In genomic region chr1:185348296-185348695, GRCh38 we compare ENCODE assay signal across 25 cellular contexts.
"Had no signal": no experiment of that assay in that cellular context is flagged by ENCODE, and none has a peak within 500 bp of the region (broad histone marks: within the 10 kb centered on the region; RNA-seq: fewer than 3 reads in every experiment).

No MANE protein-coding gene starts in this region.

- H3K4me3 Mint-ChIP-seq: dendritic cell treated with granulocyte-macrophage colony-stimulating factor and Interleukin-4, amounts not matched to agents 40 ng/mL and 50 ng/mL, for 4 days; effector memory CD8-positive, alpha-beta T cell; endodermal cell had no signal

- H3K27ac ChIP-seq: colonic mucosa, epithelial cell of prostate, esophagus squamous epithelium, gastrocnemius medialis, heart right ventricle, left lung, lower lobe of right lung had no signal

- H3K27ac Mint-ChIP-seq: endodermal cell had no signal

- H3K27me3 ChIP-seq: colonic mucosa, esophagus squamous epithelium, gastrocnemius medialis, heart right ventricle, left lung had no signal

- H3K36me3 ChIP-seq: colonic mucosa, esophagus squamous epithelium, gastrocnemius medialis, heart right ventricle, left lung, lower lobe of right lung had no signal

- ATAC-seq: effector memory CD8-positive, alpha-beta T cell; esophagus mucosa; gastrocnemius medialis; heart right ventricle; left cardiac atrium; left lung; left ventricle myocardium superior; lower lobe of right lung had no signal

- FAIRE-seq: endometrium, keratinocyte had no signal

- H3K4me3 ChIP-seq: colonic mucosa, esophagus squamous epithelium, gastrocnemius medialis, heart right ventricle, left lung, lower lobe of right lung had no signal

- H3K27me3 Mint-ChIP-seq: dendritic cell treated with granulocyte-macrophage colony-stimulating factor and Interleukin-4, amounts not matched to agents 40 ng/mL and 50 ng/mL, for 4 days; effector memory CD8-positive, alpha-beta T cell had no signal

- H3K4me1 ChIP-seq: colonic mucosa, lower lobe of right lung had no signal

- H3K9me3 ChIP-seq: colonic mucosa, esophagus squamous epithelium, gastrocnemius medialis, heart right ventricle, left lung, lower lobe of right lung had no signal

- H3K9me3 Mint-ChIP-seq: dendritic cell treated with granulocyte-macrophage colony-stimulating factor and Interleukin-4, amounts not matched to agents 40 ng/mL and 50 ng/mL, for 4 days; effector memory CD8-positive, alpha-beta T cell; endodermal cell had no signal

- DNase-seq: colonic mucosa; cortex of kidney; effector CD8-positive, alpha-beta T cell; effector memory CD8-positive, alpha-beta T cell; endodermal cell; erythroblast; esophagus squamous epithelium; foreskin fibroblast; foreskin melanocyte; gastrocnemius medialis; glutamatergic neuron; head of caudate nucleus; heart right ventricle; hippocampal formation; left cardiac atrium; left lung; left ventricle myocardium superior; lower lobe of right lung; mesenchymal stem cell; midbrain had no signal
